9 cellular contexts compared by ENCODE assay signal in the genomic region with DNA sequence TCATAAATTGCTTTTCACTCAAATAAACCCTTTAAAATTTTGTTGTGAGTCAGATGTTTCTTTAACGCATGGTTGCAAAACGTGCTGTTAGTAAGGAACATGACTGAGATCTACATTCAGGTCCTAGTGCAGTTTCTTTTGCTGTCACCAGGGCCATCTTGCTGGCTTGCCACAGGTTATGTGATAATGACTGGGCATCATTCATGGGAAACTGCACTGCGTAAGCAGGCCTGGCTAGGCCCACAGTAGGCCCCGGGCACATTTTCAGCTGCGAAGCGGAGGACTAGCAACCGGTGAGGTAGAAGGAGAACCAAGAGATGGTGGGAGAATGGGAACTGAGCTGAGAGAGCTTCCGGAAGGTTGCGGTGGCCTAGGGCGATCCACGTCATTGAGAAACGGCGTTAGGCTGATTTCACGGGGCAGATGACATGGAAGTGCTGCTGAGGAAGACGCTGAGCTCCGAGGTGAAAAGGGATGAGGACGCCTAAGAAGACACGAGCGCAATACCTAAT. TPM values are rescaled to one million over a fixed set of nuclear protein-coding genes. Genes with fewer than 3 reads are reported as not detected.
DNase-seq lines count a peak whose midpoint lies in the region; ATAC-seq, FAIRE-seq and TF ChIP-seq lines count a peak whose summit lies in the region.
"Had no signal": no experiment of that assay in that cellular context is flagged by ENCODE, and none has a peak within 500 bp of the region (broad histone marks: within the 10 kb centered on the region; RNA-seq: fewer than 3 reads in every experiment).

No MANE protein-coding gene starts in this region.

- no peaks in the 10 kb centered on the region for H3K9me3 ChIP-seq in H1 (ENCODE audit: insufficient read depth in 2 of 2, low read depth in 1 of 2, low read length in 1 of 2)

- WGBS in H1 (ENCODE audit: extremely low coverage in 1 of 2, insufficient coverage in 1 of 2, insufficient read length in 1 of 2, insufficient replicate concordance in 2 of 2, low coverage in 1 of 2, low lambda C conversion rate in 2 of 2, missing lambda C conversion rate in 1 of 2), 2 experiments: 91% methylated on average over 19 of the region's 19 CpGs; no CpG with 5 or more reads in 1 of the 2 experiments

- TF ChIP-seq POLR2A in H1 (IDR thresholded peaks at IDR 0.05; ENCODE audit: control extremely low read depth in 1 of 2, low read depth in 2 of 2, low read length in 2 of 2): no peak

- peaks cover 0 to 2% (median 0%) of the 10 kb centered on the region in 4 experiments; a peak in 1 of 7 replicates for H3K4me1 ChIP-seq in H1 (replicated peaks in 1 of 4; ENCODE audit: control insufficient read depth in 3 of 4, insufficient read depth in 4 of 4, low read length in 3 of 4)

- no peaks in the 10 kb centered on the region for H3K79me2 ChIP-seq in H1 (ENCODE audit: control insufficient read depth in 1 of 2, insufficient read depth in 2 of 2, low read length in 2 of 2)

- H3K79me1 ChIP-seq in H1 (ENCODE audit: low read depth, low read length): no peaks in the 10 kb centered on the region

- H2BK5ac ChIP-seq in H1 (ENCODE audit: low read depth, low read length): no peak overlapping the region

- FAIRE-seq in H1 (lab: Jason Lieb, UNC): peak; percentile 19
- FAIRE-seq: kidney had no signal

- H2BK15ac ChIP-seq in H1 (ENCODE audit: low read length): no peak overlapping the region

- no peak overlapping the region; the same call in 1 of the 2 replicates for H4K8ac ChIP-seq in H1 (ENCODE audit: extremely low read depth, insufficient read depth, low read length)

- TF ChIP-seq CTCF in H1 (IDR thresholded peaks at IDR 0.05; ENCODE audit: control extremely low read depth in 1 of 3, insufficient read depth in 1 of 3, low read depth in 1 of 3, low read length in 3 of 3): no peak

- H3K9me3 Mint-ChIP-seq in activated T-cell treated with anti-CD3 and anti-CD28 coated beads, Interleukin-2, amount 50 U/mL, for 24 hours: no peaks in the 10 kb centered on the region
- H3K9me3 Mint-ChIP-seq in stimulated activated memory B cell treated with anti-CD40 and anti-IgM and Interleukin-4, amounts not matched to agents 10 μg/mL and 1 μg/mL and 100 μg/mL, for 72 hours: no peaks in the 10 kb centered on the region

- no peak overlapping the region for H3K9ac ChIP-seq in H1 (replicated peaks in 1 of 4; ENCODE audit: extremely low read depth in 1 of 4, low read depth in 3 of 4, low read length in 3 of 4)

- H4K5ac ChIP-seq in H1 (ENCODE audit: insufficient read length, low read depth, low read length): no peak overlapping the region

- H3K56ac ChIP-seq in H1 (replicated peaks; ENCODE audit: insufficient read length, low read depth, low read length): no peak overlapping the region

- no peak overlapping the region for H3K27ac ChIP-seq in H1 (ENCODE audit: low read depth, low read length)

- no peaks in the 10 kb centered on the region for H3K36me3 ChIP-seq in H1 (ENCODE audit: control insufficient read depth in 2 of 4, insufficient read depth in 4 of 4, low read length in 3 of 4)

- H3K27me3 Mint-ChIP-seq in activated T-cell treated with anti-CD3 and anti-CD28 coated beads, Interleukin-2, amount 50 U/mL, for 24 hours: no peaks in the 10 kb centered on the region
- H3K27me3 Mint-ChIP-seq in stimulated activated memory B cell treated with anti-CD40 and anti-IgM and Interleukin-4, amounts not matched to agents 10 μg/mL and 1 μg/mL and 100 μg/mL, for 72 hours: no peaks in the 10 kb centered on the region

- H3K14ac ChIP-seq in H1 (ENCODE audit: insufficient read length): no peak overlapping the region

- CTCF ChIA-PET in H1 (lab: Charles Lee; ENCODE audit: partially characterized antibody): no interaction called here

- no peak for TF ChIP-seq EP300 in H1 (IDR thresholded peaks at IDR 0.05; ENCODE audit: borderline replicate concordance in 1 of 2, low read depth in 2 of 2, low read length in 2 of 2)

- H3K4me3 Mint-ChIP-seq in activated T-cell treated with anti-CD3 and anti-CD28 coated beads, Interleukin-2, amount 50 U/mL, for 24 hours: no peak overlapping the region
- peak overlapping the region; percentile 65 for H3K4me3 Mint-ChIP-seq in stimulated activated memory B cell treated with anti-CD40 and anti-IgM and Interleukin-4, amounts not matched to agents 10 μg/mL and 1 μg/mL and 100 μg/mL, for 72 hours

- POLR2A ChIA-PET in H1 (lab: Charles Lee; ENCODE audit: partially characterized antibody): no interaction called here

- H2BK20ac ChIP-seq in H1 (ENCODE audit: low read length): no peak overlapping the region

- H2AFZ ChIP-seq in H1 (ENCODE audit: low read length): no peak overlapping the region

- peak overlapping the region; percentile 91 for H3K27ac Mint-ChIP-seq in activated T-cell treated with anti-CD3 and anti-CD28 coated beads, Interleukin-2, amount 50 U/mL, for 24 hours
- peak overlapping the region; percentile 88 for H3K27ac Mint-ChIP-seq in stimulated activated memory B cell treated with anti-CD40 and anti-IgM and Interleukin-4, amounts not matched to agents 10 μg/mL and 1 μg/mL and 100 μg/mL, for 72 hours

- H3K4me2 ChIP-seq in H1 (ENCODE audit: insufficient read depth in 1 of 2, low read depth in 2 of 2, low read length in 2 of 2): no peak overlapping the region

- no peak overlapping the region for H3K4ac ChIP-seq in H1 (replicated peaks; ENCODE audit: insufficient read length, low read depth, low read length)

- no peak overlapping the region for H2AK5ac ChIP-seq in H1 (ENCODE audit: low read depth, low read length)

- no peak overlapping the region for H2BK12ac ChIP-seq in H1 (ENCODE audit: low read depth, low read length)

- no peak overlapping the region for H3K18ac ChIP-seq in H1 (ENCODE audit: extremely low read depth, low read length)

- no peak overlapping the region for H2BK120ac ChIP-seq in H1 (replicated peaks; ENCODE audit: low read depth, low read length)

- ATAC-seq in stimulated activated memory B cell treated with anti-CD40 and anti-IgM and Interleukin-4, amounts not matched to agents 10 μg/mL and 1 μg/mL and 100 μg/mL, for 72 hours: peak; percentile 66
- ATAC-seq in GM21576 (IDR thresholded peaks at IDR 0.05; ENCODE audit: unreplicated experiment): no peak

- no peak overlapping the region for H3K4me3 ChIP-seq in H1 (ENCODE audit: extremely low read depth in 1 of 4, insufficient read depth in 2 of 4, low read depth in 3 of 4, low read length in 4 of 4)

- no peak for TF ChIP-seq RAD21 in H1 (IDR thresholded peaks at IDR 0.05 in 1 of 2, conservative IDR thresholded peaks at IDR 0.05 in 1 of 2; ENCODE audit: low read depth in 2 of 2, low read length in 2 of 2)

- no peaks in the 10 kb centered on the region for H3K23me2 ChIP-seq in H1 (ENCODE audit: low read depth, low read length)

- H3K23ac ChIP-seq in H1 (ENCODE audit: insufficient read length): no peak overlapping the region

- peaks cover 0 to 10% (median 6%) of the 10 kb centered on the region in 4 experiments; a peak in 5 of 7 replicates for H3K27me3 ChIP-seq in H1 (replicated peaks in 1 of 4; ENCODE audit: control insufficient read depth in 3 of 4, extremely low read depth in 1 of 4, insufficient read depth in 3 of 4, low read length in 3 of 4)

- no peak for DNase-seq in activated T-cell treated with anti-CD3 and anti-CD28 coated beads, Interleukin-2, amount 50 U/mL, for 24 hours
- DNase-seq in activated T-cell treated with anti-CD3 and anti-CD28 coated beads for 4 hours: no peak
- DNase-seq in NOMO-1 treated with DMSO at 0.1 percent for 48 hours (lab: John Stamatoyannopoulos, UW; ENCODE audit: unreplicated experiment): peak; percentile 91
- DNase-seq in H1 (ENCODE audit: low read depth in 1 of 2, low spot score in 2 of 2): no peak
- no peak for DNase-seq in SW480 (ENCODE audit: low spot score)
- DNase-seq in SHP77 (lab: John Stamatoyannopoulos, UW): no peak
- DNase-seq: kidney had no signal

- H3K36me3 Mint-ChIP-seq in activated T-cell treated with anti-CD3 and anti-CD28 coated beads, Interleukin-2, amount 50 U/mL, for 24 hours (ENCODE audit: low read depth): no peaks in the 10 kb centered on the region
- no peaks in the 10 kb centered on the region for H3K36me3 Mint-ChIP-seq in stimulated activated memory B cell treated with anti-CD40 and anti-IgM and Interleukin-4, amounts not matched to agents 10 μg/mL and 1 μg/mL and 100 μg/mL, for 72 hours

- H3K4me1 Mint-ChIP-seq in activated T-cell treated with anti-CD3 and anti-CD28 coated beads, Interleukin-2, amount 50 U/mL, for 24 hours (ENCODE audit: low read depth): peaks cover 74% of the 10 kb centered on the region
- H3K4me1 Mint-ChIP-seq in stimulated activated memory B cell treated with anti-CD40 and anti-IgM and Interleukin-4, amounts not matched to agents 10 μg/mL and 1 μg/mL and 100 μg/mL, for 72 hours: peaks cover 63% of the 10 kb centered on the region

- H4K91ac ChIP-seq in H1 (replicated peaks; ENCODE audit: insufficient read length, low read length): no peak overlapping the region

- no peaks in the 10 kb centered on the region for H4K20me1 ChIP-seq in H1 (replicated peaks in 1 of 2; ENCODE audit: control insufficient read depth in 1 of 2, insufficient read depth in 2 of 2, low read length in 2 of 2)

RNA-seq across cellular contexts. Expression of a gene that starts 3.2 kb away (rescaled TPM):
- total RNA-seq in H1 (2021; fragmentation: NEBNext Ultra II Directional; extraction: Animal tissue kit (Norgen Biotek cat#: 25700)): not detected in 2 replicates
- not detected in 2 replicates for polyA plus RNA-seq in H1 (2011; rRNA removed)
- polyA plus RNA-seq in H1 (2011; cell fraction: cytosol; rRNA removed): not detected
- polyA plus RNA-seq in H1 (2011; cell fraction: nucleus; rRNA removed): not detected
- not detected in 4 replicates for polyA plus RNA-seq in H1 (2012, experiment 1 of 2)
- not detected for polyA plus RNA-seq in H1 (2012, experiment 2 of 2)
- polyA plus RNA-seq in H1 (2013, experiment 1 of 2): not detected
- not detected for polyA plus RNA-seq in H1 (2013, experiment 2 of 2)
- polyA minus RNA-seq in H1 (2011; rRNA and poly(A)+ RNA removed): not detected in 2 replicates
- not detected for polyA minus RNA-seq in H1 (2011; cell fraction: cytosol; rRNA and poly(A)+ RNA removed)
- not detected for polyA minus RNA-seq in H1 (2011; cell fraction: nucleus; rRNA and poly(A)+ RNA removed)

RNA-seq across cellular contexts. Expression of a gene that starts 12.7 kb away (rescaled TPM):
- total RNA-seq in H1 (2021; fragmentation: NEBNext Ultra II Directional; extraction: Animal tissue kit (Norgen Biotek cat#: 25700)): 0.43 and 0.46 TPM in 2 replicates
- polyA plus RNA-seq in H1 (2011; rRNA removed): 0.48 and 0.83 TPM in 2 replicates
- polyA plus RNA-seq in H1 (2011; cell fraction: cytosol; rRNA removed): 0.58 TPM
- 1.6 TPM for polyA plus RNA-seq in H1 (2011; cell fraction: nucleus; rRNA removed)
- polyA plus RNA-seq in H1 (2012, experiment 1 of 2): 0.40 to 0.65 TPM (median 0.51 TPM) in 4 replicates
- polyA plus RNA-seq in H1 (2012, experiment 2 of 2): 0.16 TPM
- 0.47 TPM for polyA plus RNA-seq in H1 (2013, experiment 1 of 2)
- 0.39 TPM for polyA plus RNA-seq in H1 (2013, experiment 2 of 2)
- polyA minus RNA-seq in H1 (2011; rRNA and poly(A)+ RNA removed): 0.28 TPM in 1 of 2 replicates, not detected in the other
- not detected for polyA minus RNA-seq in H1 (2011; cell fraction: cytosol; rRNA and poly(A)+ RNA removed)
- polyA minus RNA-seq in H1 (2011; cell fraction: nucleus; rRNA and poly(A)+ RNA removed): 0.90 TPM

RNA-seq across cellular contexts. Expression of a gene that starts 17.1 kb away (rescaled TPM):
- 2.2 TPM in 1 of 2 replicates, not detected in the other for total RNA-seq in H1 (2021; fragmentation: NEBNext Ultra II Directional; extraction: Animal tissue kit (Norgen Biotek cat#: 25700))
- 2.0 and 2.5 TPM in 2 replicates for polyA plus RNA-seq in H1 (2011; rRNA removed)
- 0.54 TPM for polyA plus RNA-seq in H1 (2011; cell fraction: cytosol; rRNA removed)
- 1.8 TPM for polyA plus RNA-seq in H1 (2011; cell fraction: nucleus; rRNA removed)
- 0.31 to 1.3 TPM (median 0.68 TPM) in 3 of 4 replicates, not detected in the other for polyA plus RNA-seq in H1 (2012, experiment 1 of 2)
- polyA plus RNA-seq in H1 (2012, experiment 2 of 2): 1.3 TPM
- polyA plus RNA-seq in H1 (2013, experiment 1 of 2): 0.10 TPM
- polyA plus RNA-seq in H1 (2013, experiment 2 of 2): not detected
- not detected in 2 replicates for polyA minus RNA-seq in H1 (2011; rRNA and poly(A)+ RNA removed)
- polyA minus RNA-seq in H1 (2011; cell fraction: cytosol; rRNA and poly(A)+ RNA removed): not detected
- polyA minus RNA-seq in H1 (2011; cell fraction: nucleus; rRNA and poly(A)+ RNA removed): 2.1 TPM

RNA-seq across cellular contexts. Expression of a gene that starts 20.2 kb away (rescaled TPM):
- total RNA-seq in H1 (2021; fragmentation: NEBNext Ultra II Directional; extraction: Animal tissue kit (Norgen Biotek cat#: 25700)): not detected in 2 replicates
- polyA plus RNA-seq in H1 (2011; rRNA removed): 1.9 and 2.9 TPM in 2 replicates
- polyA plus RNA-seq in H1 (2011; cell fraction: cytosol; rRNA removed): 5.7 TPM
- polyA plus RNA-seq in H1 (2011; cell fraction: nucleus; rRNA removed): 0.41 TPM
- 1.2 to 2.5 TPM (median 1.6 TPM) in 4 replicates for polyA plus RNA-seq in H1 (2012, experiment 1 of 2)
- not detected for polyA plus RNA-seq in H1 (2012, experiment 2 of 2)
- 0.91 TPM for polyA plus RNA-seq in H1 (2013, experiment 1 of 2)
- 0.77 TPM for polyA plus RNA-seq in H1 (2013, experiment 2 of 2)
- not detected in 2 replicates for polyA minus RNA-seq in H1 (2011; rRNA and poly(A)+ RNA removed)
- polyA minus RNA-seq in H1 (2011; cell fraction: cytosol; rRNA and poly(A)+ RNA removed): not detected
- polyA minus RNA-seq in H1 (2011; cell fraction: nucleus; rRNA and poly(A)+ RNA removed): not detected
- total RNA-seq: kidney had no signal

RNA-seq across cellular contexts. Expression of a gene that starts 34.4 kb away (rescaled TPM):
- 62.2 and 70.4 TPM in 2 replicates for total RNA-seq in H1 (2021; fragmentation: NEBNext Ultra II Directional; extraction: Animal tissue kit (Norgen Biotek cat#: 25700))
- 73.8 and 81.6 TPM in 2 replicates for polyA plus RNA-seq in H1 (2011; rRNA removed)
- 69.3 TPM for polyA plus RNA-seq in H1 (2011; cell fraction: cytosol; rRNA removed)
- polyA plus RNA-seq in H1 (2011; cell fraction: nucleus; rRNA removed): 122 TPM
- 40.8 to 68.5 TPM (median 62.3 TPM) in 4 replicates for polyA plus RNA-seq in H1 (2012, experiment 1 of 2)
- polyA plus RNA-seq in H1 (2012, experiment 2 of 2): 53.6 TPM
- 24.8 TPM for polyA plus RNA-seq in H1 (2013, experiment 1 of 2)
- 23.7 TPM for polyA plus RNA-seq in H1 (2013, experiment 2 of 2)
- polyA minus RNA-seq in H1 (2011; rRNA and poly(A)+ RNA removed): 33.5 and 33.6 TPM in 2 replicates
- polyA minus RNA-seq in H1 (2011; cell fraction: cytosol; rRNA and poly(A)+ RNA removed): 39.4 TPM
- polyA minus RNA-seq in H1 (2011; cell fraction: nucleus; rRNA and poly(A)+ RNA removed): 33.5 TPM
